In genomic region chr10:22436526-22436892, GRCh38 we compare ENCODE assay signal across 8 cellular contexts.
DNase-seq lines count a peak whose midpoint lies in the region; ATAC-seq, FAIRE-seq and TF ChIP-seq lines count a peak whose summit lies in the region.

No MANE protein-coding gene starts in this region.

- no peak for TF ChIP-seq CTCF in pancreas (IDR thresholded peaks at IDR 0.05)

- peak overlapping the region; percentile 73 to 94 (median 87) for H3K27ac ChIP-seq in pancreas

- H3K9me3 Mint-ChIP-seq in T-cell = no peaks in the 10 kb centered on the region

- H3K36me3 Mint-ChIP-seq in T-cell = no peaks in the 10 kb centered on the region

- peak overlapping the region; percentile 51 to 77 (median 58) for H3K4me3 ChIP-seq in pancreas

- H3K4me1 ChIP-seq in pancreas = peaks cover 0 to 9% (median 0%) of the 10 kb centered on the region in 3 donors

- POLR2A ChIA-PET in T-cell (lab: Charles Lee) = interaction anchor here (0.6 to 1.3 kb wide), 8 partner anchors 13 to 205 kb away, joined by 3 to 7 read pairs (median 3); partner anchors contain the start of gene COMMD3 (in 1 of the 2)

- ATAC-seq in GM18511 (IDR thresholded peaks at IDR 0.05; ENCODE audit: unreplicated experiment) (peak; percentile 39), HG02588 (IDR thresholded peaks at IDR 0.05; ENCODE audit: unreplicated experiment) (peak; percentile 32), T-cell (replicated peaks in 1 of 4) (peak; percentile 45 to 65 (median 57)), esophagus mucosa (peak; percentile 67), pancreas (peak in 1 of 4 donors; percentile 18)

- H3K27me3 ChIP-seq in pancreas = no peaks in the 10 kb centered on the region

- peak overlapping the region; percentile 85 to 100 for H3K27ac Mint-ChIP-seq in T-cell

- no peak for FAIRE-seq in pancreas (lab: Jason Lieb, UNC)

- H3K4me3 Mint-ChIP-seq in T-cell = peak overlapping the region; percentile 95 to 97 (median 96)

- peaks cover 0 to 1% of the 10 kb centered on the region in 2 donors for H3K27me3 Mint-ChIP-seq in T-cell

- no peaks in the 10 kb centered on the region for H3K9me3 ChIP-seq in pancreas

- peaks cover 25 to 36% (median 35%) of the 10 kb centered on the region in 3 donors for H3K4me1 Mint-ChIP-seq in T-cell

- intact Hi-C loops in pancreas (cut with DNase I) = no loop called here

- WGBS in pancreas, 2 donors = 20 to 31% methylated on average over 19 to 35 of the region's 35 CpGs

- no peaks in the 10 kb centered on the region for H3K36me3 ChIP-seq in pancreas

- DNase-seq in T-cell (peak in 12 of 34 experiments; percentile 20 to 63 (median 38)), pancreas (peak in 1 of 6 donors; percentile 21), COLO668 (lab: John Stamatoyannopoulos, UW; ENCODE audit: unreplicated experiment) (no peak), NCI-H2227 (lab: John Stamatoyannopoulos, UW; ENCODE audit: unreplicated experiment) (no peak), MV-4-11 (lab: John Stamatoyannopoulos, UW) (no peak)

- CTCF ChIA-PET in T-cell (lab: Charles Lee) = interaction anchor here in 1 of 2 donors (1.0 to 1.2 kb wide), 3 partner anchors 121 to 433 kb away, joined by 3 to 5 read pairs (median 3); partner anchors contain the start of gene COMMD3
